In the genomic region with DNA sequence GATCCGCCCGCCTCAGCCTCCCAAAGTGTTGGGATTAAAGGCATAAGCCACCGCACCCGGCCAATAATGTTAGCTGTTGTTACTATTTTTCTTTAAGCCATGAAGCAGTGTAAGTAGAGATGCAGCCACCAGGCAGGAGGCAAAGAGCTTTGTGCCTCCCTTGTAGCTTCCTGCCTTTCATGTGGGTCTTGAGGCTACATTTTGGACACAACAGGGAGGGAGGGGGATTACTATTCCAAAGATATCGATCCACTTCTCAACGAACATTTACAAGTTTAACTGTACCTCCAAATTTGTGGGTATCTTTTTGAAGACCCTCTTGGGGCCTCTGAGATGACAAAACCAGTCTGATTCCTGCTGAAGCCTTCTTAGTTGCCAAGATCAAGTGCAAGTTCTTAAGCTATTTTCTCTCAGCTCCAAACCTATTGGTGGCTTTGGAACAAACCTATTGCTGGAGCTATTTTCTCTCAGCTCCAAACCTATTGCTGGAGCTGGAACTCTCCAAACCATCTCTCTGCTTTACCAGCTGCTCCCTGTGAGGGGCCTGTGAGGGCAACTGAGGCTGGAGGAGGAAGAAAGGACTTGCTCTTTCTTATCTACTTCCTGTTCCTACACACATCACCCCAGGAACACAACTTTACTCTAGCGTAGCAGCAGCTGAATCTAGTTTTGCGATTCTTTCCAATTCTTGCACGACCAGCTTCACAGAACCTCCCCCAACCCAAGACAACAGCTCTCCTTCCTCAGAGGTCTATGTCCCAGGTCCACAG, we compare ENCODE assay signal across 15 cellular contexts. TPM values are rescaled to one million over a fixed set of nuclear protein-coding genes. Genes with fewer than 3 reads are reported as not detected.
DNase-seq lines count a peak whose midpoint lies in the region; ATAC-seq and TF ChIP-seq lines count a peak whose summit lies in the region.
"Had no signal": no experiment of that assay in that cellular context is flagged by ENCODE, and none has a peak within 500 bp of the region (broad histone marks: within the 10 kb centered on the region; RNA-seq: fewer than 3 reads in every experiment).

No MANE protein-coding gene starts in this region.

- H3K27me3 ChIP-seq in BLaER1 treated with 17β-estradiol and CSF1 and Interleukin-3, amounts not matched to agents 10 nM and 100 nM: no peaks in the 10 kb centered on the region
- no peaks in the 10 kb centered on the region for H3K27me3 ChIP-seq in DND-41 (ENCODE audit: insufficient read depth, low read length, poor library complexity)
- no peaks in the 10 kb centered on the region for H3K27me3 ChIP-seq in MM.1S (replicated peaks; ENCODE audit: insufficient read depth, low read length)
- H3K27me3 ChIP-seq in aorta (ENCODE audit: control insufficient read depth in 1 of 2, insufficient read depth in 2 of 2, low read length in 1 of 2): no peaks in the 10 kb centered on the region
- H3K27me3 ChIP-seq: vagina had no signal

- H3K9me3 ChIP-seq in BLaER1 treated with 17β-estradiol and CSF1 and Interleukin-3, amounts not matched to agents 10 nM and 100 nM (replicated peaks in 1 of 11): peaks cover 14 to 30% (median 20%) of the 10 kb centered on the region in 11 experiments
- no peaks in the 10 kb centered on the region for H3K9me3 ChIP-seq in DND-41 (ENCODE audit: insufficient read depth, low read length, severe bottlenecking)
- no peaks in the 10 kb centered on the region for H3K9me3 ChIP-seq in MM.1S (replicated peaks; ENCODE audit: insufficient read depth, low read length)
- peaks cover 2% of the 10 kb centered on the region for H3K9me3 ChIP-seq in aorta (ENCODE audit: control insufficient read depth, low read length)

- peak; percentile 65 for DNase-seq in DND-41
- DNase-seq in activated B cell treated with CpG ODN at 0.5 μM for 24 hours: no peak
- peak; percentile 48 for DNase-seq in effector CD4-positive, alpha-beta T cell
- no peak for DNase-seq in MM.1S
- no peak for DNase-seq in aorta
- DNase-seq: activated CD8-positive, alpha-beta memory T cell treated with anti-CD3 and anti-CD28 coated beads, Interleukin-2, amount 50 U/mL, for 48 hours; heart right ventricle; kidney; MV-4-11; NCI-H774 had no signal

- H3F3A ChIP-seq in MM.1S (ENCODE audit: insufficient read depth, low read length): no peaks in the 10 kb centered on the region

- peak overlapping the region; percentile 48; the same call in 1 of the 2 replicates for H2AFZ ChIP-seq in DND-41 (ENCODE audit: low read depth, low read length)
- no peak overlapping the region for H2AFZ ChIP-seq in MM.1S (ENCODE audit: low read length)

- peak overlapping the region in 7 of 11 experiments; percentile 5 to 56 (median 48); a peak in 11 of 22 replicates for H3K27ac ChIP-seq in BLaER1 treated with 17β-estradiol and CSF1 and Interleukin-3, amounts not matched to agents 10 nM and 100 nM
- H3K27ac ChIP-seq in DND-41 (ENCODE audit: low read length) (peak overlapping the region; percentile 45), MM.1S (ENCODE audit: low read length) (no peak overlapping the region), aorta (ENCODE audit: low read depth in 1 of 2, low read length in 2 of 2) (no peak overlapping the region)
- H3K27ac ChIP-seq: vagina had no signal

- TF ChIP-seq CTCF in DND-41 (IDR thresholded peaks at IDR 0.05; ENCODE audit: borderline replicate concordance, extremely low read depth, low read length, poor library complexity, severe bottlenecking) (no peak), activated B cell treated with CpG ODN at 0.5 μM for 24 hours (IDR thresholded peaks at IDR 0.05) (no peak), MM.1S (IDR thresholded peaks at IDR 0.05; ENCODE audit: low read length) (no peak)

- H3K4me3 Mint-ChIP-seq in activated B cell treated with CpG ODN at 0.5 μM for 24 hours: no peak overlapping the region
- H3K4me3 Mint-ChIP-seq: brain had no signal

- CTCF ChIA-PET in activated B cell treated with CpG ODN at 0.5 μM for 24 hours (lab: Charles Lee): interaction anchor here (0.6 to 0.7 kb wide), 2 partner anchors 39 to 112 kb away, joined by 3 read pairs; no protein-coding TSS in a partner anchor

- no peaks in the 10 kb centered on the region for H3K27me3 Mint-ChIP-seq in activated B cell treated with CpG ODN at 0.5 μM for 24 hours

- WGBS in aorta, 2 donors: 77 to 81% methylated on average over 9 of the region's 9 CpGs

- no peaks in the 10 kb centered on the region for H3K9me2 ChIP-seq in MM.1S (replicated peaks; ENCODE audit: insufficient read depth, low read length)

- H3K4me1 ChIP-seq in BLaER1 treated with 17β-estradiol and CSF1 and Interleukin-3, amounts not matched to agents 10 nM and 100 nM: peaks cover 17 to 42% (median 35%) of the 10 kb centered on the region in 10 experiments
- H3K4me1 ChIP-seq in DND-41 (ENCODE audit: insufficient read depth, low read length): peaks cover 33% of the 10 kb centered on the region
- H3K4me1 ChIP-seq in MM.1S (ENCODE audit: low read length): no peaks in the 10 kb centered on the region
- no peaks in the 10 kb centered on the region for H3K4me1 ChIP-seq in aorta (ENCODE audit: control insufficient read depth in 1 of 2, insufficient read depth in 2 of 2, low read length in 2 of 2)
- H3K4me1 ChIP-seq: vagina had no signal

- peak overlapping the region in 2 of 11 experiments; percentile 1 to 16; a peak in 2 of 22 replicates for H3K9ac ChIP-seq in BLaER1 treated with 17β-estradiol and CSF1 and Interleukin-3, amounts not matched to agents 10 nM and 100 nM
- H3K9ac ChIP-seq in DND-41 (ENCODE audit: low read depth, low read length) (no peak overlapping the region), MM.1S (ENCODE audit: low read length) (no peak overlapping the region)

- H3K36me3 Mint-ChIP-seq in activated B cell treated with CpG ODN at 0.5 μM for 24 hours (ENCODE audit: low read depth): no peaks in the 10 kb centered on the region
- H3K36me3 Mint-ChIP-seq: brain had no signal

- H3K4me3 ChIP-seq in BLaER1 treated with 17β-estradiol and CSF1 and Interleukin-3, amounts not matched to agents 10 nM and 100 nM: peak overlapping the region in 1 of 10 experiments; percentile 31; a peak in 1 of 20 replicates
- H3K4me3 ChIP-seq in DND-41 (ENCODE audit: low read depth in 1 of 2, low read length in 2 of 2) (no peak overlapping the region), MM.1S (ENCODE audit: low read length) (no peak overlapping the region), aorta (ENCODE audit: low read length in 2 of 2) (no peak overlapping the region)
- H3K4me3 ChIP-seq: heart right ventricle, vagina had no signal

- peak overlapping the region; percentile 24 for H3K27ac Mint-ChIP-seq in activated B cell treated with CpG ODN at 0.5 μM for 24 hours
- H3K27ac Mint-ChIP-seq: brain had no signal

- intact Hi-C loops in activated B cell treated with CpG ODN at 0.5 μM for 24 hours (cut with micrococcal nuclease): no loop called here
- intact Hi-C loops in aorta (cut with DNase I): no loop called here

- H3K9me3 Mint-ChIP-seq in activated B cell treated with CpG ODN at 0.5 μM for 24 hours: peaks cover 6% of the 10 kb centered on the region

- POLR2A ChIA-PET in activated B cell treated with CpG ODN at 0.5 μM for 24 hours (lab: Charles Lee): interaction anchor here (0.8 to 1.6 kb wide), 2 partner anchors 15 to 49 kb away, joined by 4 to 11 read pairs; a partner anchor contains a TSS

- peak overlapping the region; percentile 33 to 74 (median 61) for H3K4me2 ChIP-seq in BLaER1 treated with 17β-estradiol and CSF1 and Interleukin-3, amounts not matched to agents 10 nM and 100 nM
- H3K4me2 ChIP-seq in DND-41 (ENCODE audit: insufficient read depth, low read length) (peak overlapping the region; percentile 28; the same call in 1 of the 2 replicates), MM.1S (ENCODE audit: low read depth, low read length) (no peak overlapping the region)

- no peaks in the 10 kb centered on the region for H3K79me2 ChIP-seq in DND-41 (ENCODE audit: insufficient read depth, low read length)
- no peaks in the 10 kb centered on the region for H3K79me2 ChIP-seq in MM.1S (ENCODE audit: low read length)

- ATAC-seq in DND-41 (ENCODE audit: insufficient read depth, low read depth) (peak; percentile 83), activated B cell treated with CpG ODN at 0.5 μM for 24 hours (ENCODE audit: low read depth) (no peak), GM18520 (IDR thresholded peaks at IDR 0.05; ENCODE audit: unreplicated experiment) (no peak), aorta (ENCODE audit: low FRiP score) (no peak)
- ATAC-seq: heart right ventricle, Right ventricle myocardium inferior had no signal

- H4K20me1 ChIP-seq in BLaER1 treated with 17β-estradiol and CSF1 and Interleukin-3, amounts not matched to agents 10 nM and 100 nM: no peaks in the 10 kb centered on the region
- no peaks in the 10 kb centered on the region for H4K20me1 ChIP-seq in DND-41 (ENCODE audit: insufficient read depth, low read length)
- H4K20me1 ChIP-seq in MM.1S (ENCODE audit: insufficient read depth, low read length): no peaks in the 10 kb centered on the region

- no peaks in the 10 kb centered on the region for H3K36me3 ChIP-seq in BLaER1 treated with 17β-estradiol and CSF1 and Interleukin-3, amounts not matched to agents 10 nM and 100 nM
- no peaks in the 10 kb centered on the region; the same call in 1 of the 2 replicates for H3K36me3 ChIP-seq in DND-41 (ENCODE audit: insufficient read depth, low read length)
- no peaks in the 10 kb centered on the region for H3K36me3 ChIP-seq in MM.1S (replicated peaks; ENCODE audit: insufficient read depth, low read length)
- H3K36me3 ChIP-seq in aorta (ENCODE audit: control insufficient read depth in 1 of 2, insufficient read depth in 2 of 2, low read length in 1 of 2): no peaks in the 10 kb centered on the region
- H3K36me3 ChIP-seq: heart right ventricle, vagina had no signal

- H3K4me1 Mint-ChIP-seq in activated B cell treated with CpG ODN at 0.5 μM for 24 hours: peaks cover 39% of the 10 kb centered on the region
- H3K4me1 Mint-ChIP-seq: brain had no signal

RNA-seq across cellular contexts. Expression of a gene that starts 16.2 kb away (rescaled TPM):
- 22.8 and 23.6 TPM in 2 replicates for total RNA-seq in activated B cell treated with CpG ODN at 0.5 μM for 24 hours
- 1 to 10 TPM; 3.8 to 4.8 TPM for total RNA-seq in aorta
- polyA plus RNA-seq in aorta: 1 to 10 TPM in 1 of 2 donors, under 1 TPM in 1; 0.84 to 2.4 TPM

Comparison
In these comparisons a context has a peak if more than half of its experiments do, and no peak if none do; other contexts are left out.
1. H3K27ac ChIP-seq: peak in BLaER1 treated with 17β-estradiol and CSF1 and Interleukin-3, amounts not matched to agents 10 nM and 100 nM (7 of 11) and DND-41 (single experiment); none in MM.1S (single experiment) and aorta (0 of 2).
2. DNase-seq: peak in DND-41 (single experiment) and effector CD4-positive, alpha-beta T cell (single experiment); none in activated B cell treated with CpG ODN at 0.5 μM for 24 hours (single experiment), MM.1S (single experiment) and aorta (0 of 2).